In the genomic region with DNA sequence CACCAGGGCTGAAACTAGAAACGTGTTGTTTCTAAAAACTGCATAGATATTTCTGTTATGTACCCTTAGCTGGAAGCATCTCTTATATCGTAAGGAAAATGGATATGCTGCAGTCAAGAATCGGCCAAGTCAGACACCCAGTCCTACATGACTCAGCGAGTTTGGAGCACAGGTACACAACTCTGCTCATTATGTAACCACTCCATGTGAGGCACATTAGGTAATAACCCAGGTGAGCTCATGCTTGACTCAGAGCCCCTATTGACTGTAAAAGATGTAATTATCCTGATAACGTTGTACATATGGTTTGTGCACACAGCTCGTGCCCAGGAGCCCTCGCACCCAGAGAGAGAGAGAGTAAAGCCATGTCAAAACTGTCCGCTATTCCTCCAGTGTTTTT, we compare ENCODE assay signal across 29 cellular contexts.
"Had no signal": no experiment of that assay in that cellular context is flagged by ENCODE, and none has a peak within 500 bp of the region (broad histone marks: within the 10 kb centered on the region; RNA-seq: fewer than 3 reads in every experiment).

No MANE protein-coding gene starts in this region.

- H3K36me3 ChIP-seq: ascending aorta, esophagus squamous epithelium, gastrocnemius medialis, tibial nerve, WERI-Rb-1 had no signal

- H3K9me3 Mint-ChIP-seq: activated CD4-positive, alpha-beta T cell treated with anti-CD3 and anti-CD28 coated beads, Interleukin-2, amount 10 ng/mL, durations not matched to agents 24 days and 14 days; activated naive CD4-positive, alpha-beta T cell treated with anti-CD3 and anti-CD28 coated beads, Interleukin-2, amount 10 ng/mL, durations not matched to agents 7 days and 5 days; effector memory CD8-positive, alpha-beta T cell; T-helper 1 cell treated with Interleukin-12 subunit alpha and Interleukin-12 subunit beta and Interleukin-4 antibody, amounts not matched to agents 30 μg/mL and 1 μg/mL, for 36 hours had no signal

- ATAC-seq: effector memory CD8-positive, alpha-beta T cell; gastrocnemius medialis; naive thymus-derived CD8-positive, alpha-beta T cell; psoas muscle had no signal

- H3K9ac ChIP-seq: parathyroid adenoma had no signal

- H3K27me3 ChIP-seq: ascending aorta, esophagus squamous epithelium, gastrocnemius medialis, tibial nerve had no signal

- H3K4me3 Mint-ChIP-seq: activated CD4-positive, alpha-beta memory T cell treated with anti-CD3 and anti-CD28 coated beads for 36 hours; activated CD4-positive, alpha-beta T cell treated with anti-CD3 and anti-CD28 coated beads, Interleukin-2, amount 10 ng/mL, durations not matched to agents 24 days and 14 days; activated naive CD4-positive, alpha-beta T cell treated with anti-CD3 and anti-CD28 coated beads, Interleukin-2, amount 10 ng/mL, durations not matched to agents 7 days and 5 days; activated naive CD8-positive, alpha-beta T cell treated with anti-CD3 and anti-CD28 coated beads, Interleukin-2, amount 10 ng/mL, durations not matched to agents 7 days and 5 days; brain; effector memory CD8-positive, alpha-beta T cell; immature natural killer cell; naive thymus-derived CD8-positive, alpha-beta T cell; neural crest cell; T-helper 1 cell treated with Interleukin-12 subunit alpha and Interleukin-12 subunit beta and Interleukin-4 antibody, amounts not matched to agents 30 μg/mL and 1 μg/mL, for 36 hours had no signal

- H3K36me3 Mint-ChIP-seq: activated CD4-positive, alpha-beta memory T cell treated with anti-CD3 and anti-CD28 coated beads for 36 hours; activated naive CD4-positive, alpha-beta T cell treated with anti-CD3 and anti-CD28 coated beads, Interleukin-2, amount 10 ng/mL, durations not matched to agents 7 days and 5 days; activated naive CD8-positive, alpha-beta T cell treated with anti-CD3 and anti-CD28 coated beads, Interleukin-2, amount 10 ng/mL, durations not matched to agents 7 days and 5 days; brain; naive thymus-derived CD8-positive, alpha-beta T cell had no signal

- H3K9me3 ChIP-seq: ascending aorta, esophagus squamous epithelium, gastrocnemius medialis, tibial nerve had no signal

- H3K4me1 Mint-ChIP-seq: activated CD4-positive, alpha-beta T cell treated with anti-CD3 and anti-CD28 coated beads, Interleukin-2, amount 10 ng/mL, durations not matched to agents 24 days and 14 days; activated naive CD4-positive, alpha-beta T cell treated with anti-CD3 and anti-CD28 coated beads, Interleukin-2, amount 10 ng/mL, durations not matched to agents 7 days and 5 days; activated naive CD8-positive, alpha-beta T cell treated with anti-CD3 and anti-CD28 coated beads, Interleukin-2, amount 10 ng/mL, durations not matched to agents 7 days and 5 days; brain; immature natural killer cell had no signal

- H3K27ac ChIP-seq: ascending aorta, esophagus squamous epithelium, gastrocnemius medialis, parathyroid adenoma, psoas muscle, tibial nerve, WERI-Rb-1 had no signal

- H3K4me1 ChIP-seq: ascending aorta, esophagus squamous epithelium, gastrocnemius medialis, parathyroid adenoma, psoas muscle, tibial nerve had no signal

- DNase-seq: activated CD4-positive, alpha-beta memory T cell treated with anti-CD3 and anti-CD28 coated beads for 36 hours; activated CD4-positive, alpha-beta T cell treated with anti-CD3 and anti-CD28 coated beads, Interleukin-2, amount 10 ng/mL, durations not matched to agents 24 days and 14 days; activated CD4-positive, CD25-positive, alpha-beta regulatory T cell treated with anti-CD3 and anti-CD28 coated beads, Interleukin-2, amount 50 U/mL, for 72 hours; activated CD8-positive, alpha-beta memory T cell treated with anti-CD3 and anti-CD28 coated beads, Interleukin-2, amount 50 U/mL, for 4 hours; activated gamma-delta T cell; activated naive CD4-positive, alpha-beta T cell treated with anti-CD3 and anti-CD28 coated beads, Interleukin-2, amount 10 ng/mL, durations not matched to agents 7 days and 5 days; activated naive CD8-positive, alpha-beta T cell treated with anti-CD3 and anti-CD28 coated beads, Interleukin-2, amount 10 ng/mL, durations not matched to agents 7 days and 5 days; activated T-cell treated with anti-CD3 and anti-CD28 coated beads, Interleukin-2, amount 50 U/mL, for 1 hour; caudate nucleus; cortex of kidney; effector memory CD8-positive, alpha-beta T cell; esophagus squamous epithelium; gastrocnemius medialis; hippocampal formation; immature natural killer cell; kidney; mesenchymal stem cell; naive thymus-derived CD8-positive, alpha-beta T cell; occipital lobe; psoas muscle; stimulated activated naive CD4-positive, alpha-beta T cell treated with Interleukin-2 at 50 U/mL for 16 hours; T-helper 9 cell; WERI-Rb-1 had no signal

- H3K79me2 ChIP-seq: parathyroid adenoma had no signal

- H2AFZ ChIP-seq: parathyroid adenoma had no signal

- H3K4me3 ChIP-seq: ascending aorta, esophagus squamous epithelium, gastrocnemius medialis, psoas muscle, tibial nerve had no signal

- H3K27ac Mint-ChIP-seq: activated CD4-positive, alpha-beta memory T cell treated with anti-CD3 and anti-CD28 coated beads for 36 hours; activated CD4-positive, alpha-beta T cell treated with anti-CD3 and anti-CD28 coated beads, Interleukin-2, amount 10 ng/mL, durations not matched to agents 24 days and 14 days; activated naive CD4-positive, alpha-beta T cell treated with anti-CD3 and anti-CD28 coated beads, Interleukin-2, amount 10 ng/mL, durations not matched to agents 7 days and 5 days; activated naive CD8-positive, alpha-beta T cell treated with anti-CD3 and anti-CD28 coated beads, Interleukin-2, amount 10 ng/mL, durations not matched to agents 7 days and 5 days; brain; effector memory CD8-positive, alpha-beta T cell; immature natural killer cell; naive thymus-derived CD8-positive, alpha-beta T cell; T-helper 1 cell treated with Interleukin-12 subunit alpha and Interleukin-12 subunit beta and Interleukin-4 antibody, amounts not matched to agents 30 μg/mL and 1 μg/mL, for 36 hours had no signal

- H3K27me3 Mint-ChIP-seq: activated CD4-positive, alpha-beta memory T cell treated with anti-CD3 and anti-CD28 coated beads for 36 hours; activated CD4-positive, alpha-beta T cell treated with anti-CD3 and anti-CD28 coated beads, Interleukin-2, amount 10 ng/mL, durations not matched to agents 24 days and 14 days; activated naive CD4-positive, alpha-beta T cell treated with anti-CD3 and anti-CD28 coated beads, Interleukin-2, amount 10 ng/mL, durations not matched to agents 7 days and 5 days; activated naive CD8-positive, alpha-beta T cell treated with anti-CD3 and anti-CD28 coated beads, Interleukin-2, amount 10 ng/mL, durations not matched to agents 7 days and 5 days; effector memory CD8-positive, alpha-beta T cell had no signal
